Comparison of ENCODE assay signal across 6 cellular contexts in genomic region chr6:140376209-140376608, GRCh38.
"Had no signal": no experiment of that assay in that cellular context is flagged by ENCODE, and none has a peak within 500 bp of the region (broad histone marks: within the 10 kb centered on the region; RNA-seq: fewer than 3 reads in every experiment).

No MANE protein-coding gene starts in this region.

- H3K4me2 ChIP-seq: KMS-11 had no signal

- DNase-seq: KBM-7, KG1 had no signal

- H3K27ac Mint-ChIP-seq: IgD-negative memory B cell had no signal

- FAIRE-seq: HTR-8/SVneo had no signal

- H3K4me1 Mint-ChIP-seq: IgD-negative memory B cell had no signal

- H3K4me3 Mint-ChIP-seq: IgD-negative memory B cell had no signal

- H3K9me3 Mint-ChIP-seq: IgD-negative memory B cell had no signal

- H3K27ac ChIP-seq: HL-60, KMS-11 had no signal

- H3K27me3 Mint-ChIP-seq: IgD-negative memory B cell had no signal

- H3K9ac ChIP-seq: KMS-11 had no signal
